ENCODE assay signal across 8 cellular contexts in the genomic region with DNA sequence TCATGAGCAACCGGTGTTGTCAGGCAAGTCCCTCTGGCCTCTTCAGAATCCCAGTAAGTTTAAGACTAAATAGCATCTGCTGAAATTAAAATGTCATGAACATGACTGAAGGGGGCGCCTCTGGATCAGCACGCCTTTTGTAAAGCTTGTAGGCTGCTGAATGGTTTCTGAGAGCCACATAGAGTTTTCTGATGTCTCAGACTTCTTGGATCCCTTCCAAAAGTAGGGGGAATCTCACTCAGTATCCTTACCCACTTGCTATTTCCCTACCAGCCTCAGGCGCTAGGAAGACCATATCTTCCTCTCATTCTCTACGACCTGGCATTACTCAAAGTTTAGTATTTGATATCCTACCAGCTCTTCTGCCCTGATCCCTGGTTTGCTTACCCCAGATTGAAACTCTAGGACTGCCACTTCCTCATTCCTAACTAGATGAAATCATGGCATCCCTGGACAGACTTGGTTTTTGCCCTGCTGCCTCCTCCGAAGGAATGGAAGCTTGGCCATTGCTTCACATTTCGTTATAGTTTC.
DNase-seq lines count a peak whose midpoint lies in the region; ATAC-seq, FAIRE-seq and TF ChIP-seq lines count a peak whose summit lies in the region.

No MANE protein-coding gene starts in this region.

- CTCF ChIA-PET in A549 (lab: Yijun Ruan, JAX) = interaction anchor here (0.5 to 1.8 kb wide), 18 partner anchors 8 to 512 kb away, joined by 3 to 9 read pairs (median 4); no protein-coding TSS in a partner anchor

- no peak overlapping the region for H3K9ac ChIP-seq in SK-N-MC (ENCODE audit: insufficient read length)

- H3K27me3 ChIP-seq in body of pancreas (no peaks in the 10 kb centered on the region), lung (ENCODE audit: control insufficient read depth, insufficient read depth) (no peaks in the 10 kb centered on the region)

- peak overlapping the region in 1 of 2 experiments; percentile 27; a peak in 1 of 6 replicates for H3K27ac ChIP-seq in A549
- H3K27ac ChIP-seq in SK-N-MC = no peak overlapping the region
- no peak overlapping the region for H3K27ac ChIP-seq in body of pancreas
- no peak overlapping the region for H3K27ac ChIP-seq in lung (ENCODE audit: low read depth in 1 of 2, low read length in 1 of 2)

- no peak overlapping the region for H3K4me3 ChIP-seq in A549
- no peak overlapping the region for H3K4me3 ChIP-seq in SK-N-MC
- no peak overlapping the region for H3K4me3 ChIP-seq in body of pancreas
- no peak overlapping the region for H3K4me3 ChIP-seq in lung

- ATAC-seq in A549 (peak; percentile 47 to 88; a peak in 5 of 6 replicates), body of pancreas (peak; percentile 72), lung (ENCODE audit: insufficient read depth, low FRiP score) (no peak), GM21786 (IDR thresholded peaks at IDR 0.05; ENCODE audit: unreplicated experiment) (no peak)

- FAIRE-seq in A549 (lab: Jason Lieb, UNC) (no peak), frontal cortex (lab: Jason Lieb, UNC) (no peak)

- TF ChIP-seq RAD21 in A549 (conservative IDR thresholded peaks at IDR 0.05 in 1 of 2, IDR thresholded peaks at IDR 0.05 in 1 of 2) = peak; percentile 47 to 60; a peak in 4 of 5 replicates

- intact Hi-C loops in body of pancreas (cut with DNase I) = no loop called here

- no peak overlapping the region for H3K4me2 ChIP-seq in A549

- TF ChIP-seq CTCF in A549 (IDR thresholded peaks at IDR 0.05) (peak; percentile 42; the same call in 2 of the 3 replicates), GM12872 (IDR thresholded peaks at IDR 0.05; ENCODE audit: insufficient read depth, low read depth, low read length) (peak; percentile 61), body of pancreas (IDR thresholded peaks at IDR 0.05) (peak; percentile 24 to 68 (median 57)), lung (IDR thresholded peaks at IDR 0.05; ENCODE audit: control extremely low read depth, extremely low read depth) (peak; percentile 12)

- POLR2A ChIA-PET in A549 (lab: Yijun Ruan, JAX) = no interaction called here

- H3K36me3 ChIP-seq in SK-N-MC (ENCODE audit: insufficient read depth, low read length) = no peaks in the 10 kb centered on the region
- H3K36me3 ChIP-seq in body of pancreas (replicated peaks in 1 of 2; ENCODE audit: insufficient read depth in 1 of 2, low read depth in 2 of 2) = no peaks in the 10 kb centered on the region
- H3K36me3 ChIP-seq in lung (ENCODE audit: control insufficient read depth in 2 of 2, insufficient read depth in 2 of 2, low read length in 2 of 2) = no peaks in the 10 kb centered on the region

- TF ChIP-seq EP300 in A549 (IDR thresholded peaks at IDR 0.05) = no peak

- 68% methylated on average over 7 of the region's 7 CpGs for WGBS in A549 (ENCODE audit: missing lambda C conversion rate)
- WGBS in body of pancreas, 2 donors = 61 to 63% methylated on average over 7 of the region's 7 CpGs
- WGBS in lung, 2 donors = 82 to 85% methylated on average over 7 of the region's 7 CpGs

- no peak for TF ChIP-seq POLR2A in A549 (IDR thresholded peaks at IDR 0.05; ENCODE audit: low read length)
- no peak for TF ChIP-seq POLR2A in body of pancreas (IDR thresholded peaks at IDR 0.05)

- DNase-seq in A549 (ENCODE audit: low read depth in 1 of 2, low spot score in 1 of 2) (peak in 1 of 2 experiments; percentile 71), HT1080 (ENCODE audit: low read depth) (peak; percentile 71), SK-N-MC (ENCODE audit: low read depth, low spot score) (peak; percentile 53), body of pancreas (peak; percentile 58 to 67 (median 62)), lung (ENCODE audit: low spot score) (no peak), frontal cortex (ENCODE audit: low spot score in 2 of 2) (no peak)

- no peaks in the 10 kb centered on the region for H3K4me1 ChIP-seq in A549
- no peaks in the 10 kb centered on the region for H3K4me1 ChIP-seq in body of pancreas
- no peaks in the 10 kb centered on the region for H3K4me1 ChIP-seq in lung (ENCODE audit: control insufficient read depth in 2 of 2, insufficient read depth in 2 of 2, low read length in 2 of 2)

- H3K9me3 ChIP-seq in A549 (no peaks in the 10 kb centered on the region), SK-N-MC (ENCODE audit: low read depth, low read length) (no peaks in the 10 kb centered on the region), body of pancreas (no peaks in the 10 kb centered on the region), lung (ENCODE audit: control insufficient read depth in 2 of 2, insufficient read depth in 1 of 2, low read length in 1 of 2) (no peaks in the 10 kb centered on the region)

TF ChIP-seq in A549, 52 proteins besides CTCF, POLR2A, EP300 and RAD21:
- TF ChIP-seq HOXB13 (CRISPR knock-in tag; IDR thresholded peaks at IDR 0.05; ENCODE audit: low read depth) (no peak), BHLHE40 (IDR thresholded peaks at IDR 0.05; ENCODE audit: low read depth, low read length) (no peak), SMC3 (IDR thresholded peaks at IDR 0.05) (0 out of 3 replicates have a peak, but pooled peaks have one; percentile 34), POLR2AphosphoS2 (conservative IDR thresholded peaks at IDR 0.05; ENCODE audit: low read length) (no peak), KDM1A (IDR thresholded peaks at IDR 0.05; ENCODE audit: low read depth) (no peak), KDM5A (IDR thresholded peaks at IDR 0.05) (no peak), RFX5 (IDR thresholded peaks at IDR 0.05) (no peak)
- TF ChIP-seq, protein P1, sequence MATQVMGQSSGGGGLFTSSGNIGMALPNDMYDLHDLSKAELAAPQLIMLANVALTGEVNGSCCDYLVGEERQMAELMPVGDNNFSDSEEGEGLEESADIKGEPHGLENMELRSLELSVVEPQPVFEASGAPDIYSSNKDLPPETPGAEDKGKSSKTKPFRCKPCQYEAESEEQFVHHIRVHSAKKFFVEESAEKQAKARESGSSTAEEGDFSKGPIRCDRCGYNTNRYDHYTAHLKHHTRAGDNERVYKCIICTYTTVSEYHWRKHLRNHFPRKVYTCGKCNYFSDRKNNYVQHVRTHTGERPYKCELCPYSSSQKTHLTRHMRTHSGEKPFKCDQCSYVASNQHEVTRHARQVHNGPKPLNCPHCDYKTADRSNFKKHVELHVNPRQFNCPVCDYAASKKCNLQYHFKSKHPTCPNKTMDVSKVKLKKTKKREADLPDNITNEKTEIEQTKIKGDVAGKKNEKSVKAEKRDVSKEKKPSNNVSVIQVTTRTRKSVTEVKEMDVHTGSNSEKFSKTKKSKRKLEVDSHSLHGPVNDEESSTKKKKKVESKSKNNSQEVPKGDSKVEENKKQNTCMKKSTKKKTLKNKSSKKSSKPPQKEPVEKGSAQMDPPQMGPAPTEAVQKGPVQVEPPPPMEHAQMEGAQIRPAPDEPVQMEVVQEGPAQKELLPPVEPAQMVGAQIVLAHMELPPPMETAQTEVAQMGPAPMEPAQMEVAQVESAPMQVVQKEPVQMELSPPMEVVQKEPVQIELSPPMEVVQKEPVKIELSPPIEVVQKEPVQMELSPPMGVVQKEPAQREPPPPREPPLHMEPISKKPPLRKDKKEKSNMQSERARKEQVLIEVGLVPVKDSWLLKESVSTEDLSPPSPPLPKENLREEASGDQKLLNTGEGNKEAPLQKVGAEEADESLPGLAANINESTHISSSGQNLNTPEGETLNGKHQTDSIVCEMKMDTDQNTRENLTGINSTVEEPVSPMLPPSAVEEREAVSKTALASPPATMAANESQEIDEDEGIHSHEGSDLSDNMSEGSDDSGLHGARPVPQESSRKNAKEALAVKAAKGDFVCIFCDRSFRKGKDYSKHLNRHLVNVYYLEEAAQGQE (IDR thresholded peaks at IDR 0.05) = no peak
- TF ChIP-seq, protein P2, sequence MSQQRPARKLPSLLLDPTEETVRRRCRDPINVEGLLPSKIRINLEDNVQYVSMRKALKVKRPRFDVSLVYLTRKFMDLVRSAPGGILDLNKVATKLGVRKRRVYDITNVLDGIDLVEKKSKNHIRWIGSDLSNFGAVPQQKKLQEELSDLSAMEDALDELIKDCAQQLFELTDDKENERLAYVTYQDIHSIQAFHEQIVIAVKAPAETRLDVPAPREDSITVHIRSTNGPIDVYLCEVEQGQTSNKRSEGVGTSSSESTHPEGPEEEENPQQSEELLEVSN (IDR thresholded peaks at IDR 0.05; ENCODE audit: borderline replicate concordance, low read depth) = no peak
TF ChIP-seq in A549: peak in this region for 1.

Comparison
In these comparisons a context has a peak if more than half of its experiments do, and no peak if none do; other contexts are left out.
1. ATAC-seq: peak in A549 (2 of 2) and body of pancreas (single experiment); none in lung (single experiment) and GM21786 (single experiment).
2. DNase-seq: peak in HT1080 (single experiment), SK-N-MC (single experiment) and body of pancreas (4 of 4); none in lung (single experiment) and frontal cortex (0 of 2).
3. Peak in every context shown above with its lines, with median percentiles within 50 percentile points of each other: CTCF ChIP-seq.